Comparison of ENCODE assay signal across 8 cellular contexts in the genomic region with DNA sequence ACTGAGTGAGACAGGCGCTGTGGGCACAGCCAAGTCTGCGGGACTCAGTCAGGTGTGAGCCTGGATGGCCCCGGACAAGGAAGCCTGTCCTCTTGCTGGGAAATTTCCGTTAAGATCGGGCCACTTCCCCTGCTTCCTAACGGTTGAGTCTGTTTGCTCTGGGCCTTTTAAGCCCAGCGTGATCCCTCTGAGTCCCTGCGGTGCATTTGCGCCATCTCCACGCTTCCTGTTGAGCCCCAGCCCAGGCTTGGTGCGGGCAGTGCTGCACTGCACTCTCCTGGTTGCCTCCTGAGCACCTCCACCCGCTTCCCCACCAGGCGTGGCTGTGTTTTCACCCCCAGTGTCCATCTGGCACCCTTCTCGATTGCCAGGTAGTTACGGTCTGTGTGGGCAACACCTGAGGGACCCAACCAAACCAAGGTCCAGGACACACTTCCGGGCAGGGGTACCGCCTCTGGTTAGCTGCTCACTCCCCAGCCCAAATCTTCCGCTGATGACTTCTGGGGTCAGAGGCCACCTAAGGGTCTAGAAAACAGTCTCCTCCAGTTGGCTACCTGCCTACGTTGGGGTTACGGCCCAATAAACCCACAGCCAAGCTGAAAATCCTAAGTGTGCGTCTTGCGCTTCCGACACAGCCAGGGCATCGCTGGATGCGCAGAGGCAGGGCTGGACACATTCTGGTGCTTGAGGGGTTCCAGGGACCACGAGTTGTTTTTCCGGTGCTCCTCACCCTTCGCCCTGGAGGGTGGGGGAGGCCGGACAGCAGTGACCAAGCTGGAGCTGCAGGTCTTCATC. TPM values are rescaled to one million over a fixed set of nuclear protein-coding genes. Genes with fewer than 3 reads are reported as not detected.
DNase-seq lines count a peak whose midpoint lies in the region; ATAC-seq, FAIRE-seq and TF ChIP-seq lines count a peak whose summit lies in the region.

No MANE protein-coding gene starts in this region.

- TF ChIP-seq RAD21 in H1 (IDR thresholded peaks at IDR 0.05 in 1 of 2, conservative IDR thresholded peaks at IDR 0.05 in 1 of 2; ENCODE audit: low read depth in 2 of 2, low read length in 2 of 2), result no peak

- H3K4me1 ChIP-seq in cardiac muscle cell (ENCODE audit: low read depth), result peaks cover 20% of the 10 kb centered on the region
- peaks cover 0 to 24% (median 18%) of the 10 kb centered on the region in 4 experiments; a peak in 5 of 7 replicates for H3K4me1 ChIP-seq in H1 (replicated peaks in 1 of 4; ENCODE audit: control insufficient read depth in 3 of 4, insufficient read depth in 4 of 4, low read length in 3 of 4)
- peaks cover 30% of the 10 kb centered on the region for H3K4me1 ChIP-seq in parathyroid adenoma

- H2AFZ ChIP-seq in H1 (ENCODE audit: low read length) (no peak overlapping the region), parathyroid adenoma (peak overlapping the region; percentile 29)

- POLR2A ChIA-PET in RWPE1 (lab: Yijun Ruan, JAX; ENCODE audit: low non-redundant PET) (interaction anchor here (0.7 kb wide), 2 partner anchors 10 to 113 kb away, joined by 4 to 6 read pairs; no protein-coding TSS in a partner anchor), H1 (lab: Charles Lee; ENCODE audit: partially characterized antibody) (interaction anchor here (0.7 to 25.9 kb wide), 7 partner anchors 2 to 217 kb away, joined by 3 to 436 read pairs (median 7); a partner anchor contains a TSS)

- H3K36me3 ChIP-seq in cardiac muscle cell (peaks cover 18% of the 10 kb centered on the region), H1 (ENCODE audit: control insufficient read depth in 2 of 4, insufficient read depth in 4 of 4, low read length in 3 of 4) (peaks cover 14 to 21% (median 17%) of the 10 kb centered on the region in 4 experiments), parathyroid adenoma (ENCODE audit: control insufficient read depth, insufficient read depth, low read length) (no peaks in the 10 kb centered on the region)

- H3K4me2 ChIP-seq in H1 (ENCODE audit: insufficient read depth in 1 of 2, low read depth in 2 of 2, low read length in 2 of 2) (peak overlapping the region; percentile 87 to 96), parathyroid adenoma (ENCODE audit: low read length) (peak overlapping the region; percentile 68)

- H2BK12ac ChIP-seq in H1 (ENCODE audit: low read depth, low read length), result peak overlapping the region; percentile 78

- H3K27me3 ChIP-seq in cardiac muscle cell (no peaks in the 10 kb centered on the region), H1 (replicated peaks in 1 of 4; ENCODE audit: control insufficient read depth in 3 of 4, extremely low read depth in 1 of 4, insufficient read depth in 3 of 4, low read length in 3 of 4) (no peaks in the 10 kb centered on the region; a peak in 2 of 7 replicates), parathyroid adenoma (ENCODE audit: control insufficient read depth, insufficient read depth, low read length) (no peaks in the 10 kb centered on the region)

- H4K91ac ChIP-seq in H1 (replicated peaks; ENCODE audit: insufficient read length, low read length), result peak overlapping the region; percentile 61

- TF ChIP-seq EP300 in H1 (IDR thresholded peaks at IDR 0.05; ENCODE audit: borderline replicate concordance in 1 of 2, low read depth in 2 of 2, low read length in 2 of 2), result no peak

- H2BK20ac ChIP-seq in H1 (ENCODE audit: low read length), result no peak overlapping the region

- peak overlapping the region; percentile 72 for H4K8ac ChIP-seq in H1 (ENCODE audit: extremely low read depth, insufficient read depth, low read length)

- no peak for FAIRE-seq in H1 (lab: Jason Lieb, UNC)

- H3K9ac ChIP-seq in H1 (replicated peaks in 1 of 4; ENCODE audit: extremely low read depth in 1 of 4, low read depth in 3 of 4, low read length in 3 of 4) (peak overlapping the region in 2 of 4 experiments; percentile 2 to 35; a peak in 3 of 7 replicates), parathyroid adenoma (no peak overlapping the region)

- no peak for TF ChIP-seq CTCF in cardiac muscle cell (IDR thresholded peaks at IDR 0.05; ENCODE audit: low read depth, low read length)
- TF ChIP-seq CTCF in RWPE1 (conservative IDR thresholded peaks at IDR 0.05; ENCODE audit: low read depth), result no peak
- no peak for TF ChIP-seq CTCF in H1 (IDR thresholded peaks at IDR 0.05; ENCODE audit: control extremely low read depth in 1 of 3, insufficient read depth in 1 of 3, low read depth in 1 of 3, low read length in 3 of 3)
- TF ChIP-seq CTCF in parathyroid adenoma (IDR thresholded peaks at IDR 0.05), result no peak

- H3K4me3 ChIP-seq in cardiac muscle cell (peak overlapping the region; percentile 89), H1 (ENCODE audit: extremely low read depth in 1 of 4, insufficient read depth in 2 of 4, low read depth in 3 of 4, low read length in 4 of 4) (peak overlapping the region; percentile 43 to 86 (median 60); a peak in 7 of 8 replicates), parathyroid adenoma (ENCODE audit: low read depth, low read length) (peak overlapping the region; percentile 46)

- 0 out of 2 replicates have a peak overlapping the region, but pooled peaks have one; percentile 10 for H2AK5ac ChIP-seq in H1 (ENCODE audit: low read depth, low read length)

- H3K9me3 ChIP-seq in cardiac muscle cell (ENCODE audit: low read depth) (no peaks in the 10 kb centered on the region), H1 (ENCODE audit: insufficient read depth in 2 of 2, low read depth in 1 of 2, low read length in 1 of 2) (no peaks in the 10 kb centered on the region), parathyroid adenoma (ENCODE audit: control insufficient read depth, low read length) (no peaks in the 10 kb centered on the region)

- H4K5ac ChIP-seq in H1 (ENCODE audit: insufficient read length, low read depth, low read length), result peak overlapping the region; percentile 16

- DNase-seq in cardiac muscle cell (ENCODE audit: low read depth in 1 of 2, low spot score in 1 of 2) (peak in 1 of 2 donors; percentile 33), Right ventricle myocardium inferior (ENCODE audit: missing footprints) (no peak), RWPE1 (ENCODE audit: low spot score) (no peak), H1 (ENCODE audit: low read depth in 1 of 2, low spot score in 2 of 2) (peak in 1 of 2 experiments; percentile 77), glomerular visceral epithelial cell (ENCODE audit: extremely low spot score) (no peak), amygdala (lab: John Stamatoyannopoulos, UW) (no peak)

- intact Hi-C loops in Right ventricle myocardium inferior (cut with DNase I), result no loop called here

- no peak overlapping the region for H3K56ac ChIP-seq in H1 (replicated peaks; ENCODE audit: insufficient read length, low read depth, low read length)

- peak overlapping the region; percentile 54; the same call in 1 of the 2 replicates for H2BK5ac ChIP-seq in H1 (ENCODE audit: low read depth, low read length)

- H3K79me1 ChIP-seq in H1 (ENCODE audit: low read depth, low read length), result peaks cover 10% of the 10 kb centered on the region

- peak overlapping the region; percentile 18 for H2BK120ac ChIP-seq in H1 (replicated peaks; ENCODE audit: low read depth, low read length)

- H2BK15ac ChIP-seq in H1 (ENCODE audit: low read length), result peak overlapping the region; percentile 84

- 13% methylated on average over 29 of the region's 29 CpGs; no CpG with 5 or more reads in 1 of the 2 experiments for WGBS in H1 (ENCODE audit: extremely low coverage in 1 of 2, insufficient coverage in 1 of 2, insufficient read length in 1 of 2, insufficient replicate concordance in 2 of 2, low coverage in 1 of 2, low lambda C conversion rate in 2 of 2, missing lambda C conversion rate in 1 of 2), 2 experiments

- H3K79me2 ChIP-seq in H1 (ENCODE audit: control insufficient read depth in 1 of 2, insufficient read depth in 2 of 2, low read length in 2 of 2) (peaks cover 0 to 8% of the 10 kb centered on the region in 2 experiments; a peak in 1 of 4 replicates), parathyroid adenoma (peaks cover 14% of the 10 kb centered on the region)

- ATAC-seq in Right ventricle myocardium inferior (no peak), GM21423 (IDR thresholded peaks at IDR 0.05; ENCODE audit: unreplicated experiment) (no peak)

- H3K4ac ChIP-seq in H1 (replicated peaks; ENCODE audit: insufficient read length, low read depth, low read length), result peak overlapping the region; percentile 24

- peak in 1 of 2 experiments; percentile 27; a peak in 1 of 3 replicates for TF ChIP-seq POLR2A in H1 (IDR thresholded peaks at IDR 0.05; ENCODE audit: control extremely low read depth in 1 of 2, low read depth in 2 of 2, low read length in 2 of 2)

- H3K14ac ChIP-seq in H1 (ENCODE audit: insufficient read length), result no peak overlapping the region

- H4K20me1 ChIP-seq in H1 (replicated peaks in 1 of 2; ENCODE audit: control insufficient read depth in 1 of 2, insufficient read depth in 2 of 2, low read length in 2 of 2), result peaks cover 5 to 16% of the 10 kb centered on the region in 2 experiments

- CTCF ChIA-PET in RWPE1 (lab: Yijun Ruan, JAX) (interaction anchor here (0.6 kb wide), 1 partner anchor 229 kb away, joined by 3 read pairs; no protein-coding TSS in a partner anchor), H1 (lab: Charles Lee; ENCODE audit: partially characterized antibody) (interaction anchor here (0.6 to 1.5 kb wide), 3 partner anchors 20 to 35 kb away, joined by 3 to 6 read pairs (median 5); no protein-coding TSS in a partner anchor)

- H3K27ac ChIP-seq in cardiac muscle cell (no peak overlapping the region), RWPE1 (peak overlapping the region; percentile 89), H1 (ENCODE audit: low read depth, low read length) (no peak overlapping the region), parathyroid adenoma (peak overlapping the region; percentile 67)

- peak overlapping the region; percentile 97 for H3K18ac ChIP-seq in H1 (ENCODE audit: extremely low read depth, low read length)

- peaks cover 20% of the 10 kb centered on the region for H3K23me2 ChIP-seq in H1 (ENCODE audit: low read depth, low read length)

- H3K23ac ChIP-seq in H1 (ENCODE audit: insufficient read length), result no peak overlapping the region

RNA-seq across cellular contexts. Expression of a gene that starts 1.4 kb away (rescaled TPM):
- 29.3 and 38.5 TPM in 2 replicates for total RNA-seq in cardiac muscle cell
- polyA plus RNA-seq in cardiac muscle cell, result 34.9 and 52.2 TPM in 2 replicates
- 7.4 TPM for total RNA-seq in Right ventricle myocardium inferior
- 22.2 and 25.3 TPM in 2 replicates for total RNA-seq in H1 (2021; fragmentation: NEBNext Ultra II Directional; extraction: Animal tissue kit (Norgen Biotek cat#: 25700))
- 43.0 and 60.9 TPM in 2 replicates for polyA plus RNA-seq in H1 (2011; rRNA removed)
- polyA plus RNA-seq in H1 (2011; cell fraction: cytosol; rRNA removed), result 30.8 TPM
- polyA plus RNA-seq in H1 (2011; cell fraction: nucleus; rRNA removed), result 77.5 TPM
- 14.8 to 29.0 TPM (median 26.6 TPM) in 4 replicates for polyA plus RNA-seq in H1 (2012, experiment 1 of 2)
- polyA plus RNA-seq in H1 (2012, experiment 2 of 2), result 33.3 TPM
- polyA plus RNA-seq in H1 (2013, experiment 1 of 2), result 19.0 TPM
- polyA plus RNA-seq in H1 (2013, experiment 2 of 2), result 20.0 TPM
- polyA minus RNA-seq in H1 (2011; rRNA and poly(A)+ RNA removed), result 11.7 and 14.2 TPM in 2 replicates
- 14.8 TPM for polyA minus RNA-seq in H1 (2011; cell fraction: cytosol; rRNA and poly(A)+ RNA removed)
- 24.0 TPM for polyA minus RNA-seq in H1 (2011; cell fraction: nucleus; rRNA and poly(A)+ RNA removed)

RNA-seq across cellular contexts. Expression of a gene that starts 7.5 kb away (rescaled TPM):
- total RNA-seq in cardiac muscle cell (45.0 and 47.5 TPM in 2 replicates), Right ventricle myocardium inferior (177 TPM)
- polyA plus RNA-seq in cardiac muscle cell (187 and 222 TPM in 2 replicates), H1 (2011; rRNA removed) (141 and 190 TPM in 2 replicates)
- total RNA-seq in H1 (2021; fragmentation: NEBNext Ultra II Directional; extraction: Animal tissue kit (Norgen Biotek cat#: 25700)), result 120 and 131 TPM in 2 replicates
- polyA plus RNA-seq in H1 (2011; cell fraction: cytosol; rRNA removed), result 185 TPM
- 144 TPM for polyA plus RNA-seq in H1 (2011; cell fraction: nucleus; rRNA removed)
- polyA plus RNA-seq in H1 (2012, experiment 1 of 2), result 66.6 to 148 TPM (median 135 TPM) in 4 replicates
- polyA plus RNA-seq in H1 (2012, experiment 2 of 2), result 172 TPM
- 97.0 TPM for polyA plus RNA-seq in H1 (2013, experiment 1 of 2)
- 97.1 TPM for polyA plus RNA-seq in H1 (2013, experiment 2 of 2)
- polyA minus RNA-seq in H1 (2011; rRNA and poly(A)+ RNA removed), result 40.8 and 41.6 TPM in 2 replicates
- polyA minus RNA-seq in H1 (2011; cell fraction: cytosol; rRNA and poly(A)+ RNA removed), result 51.5 TPM
- polyA minus RNA-seq in H1 (2011; cell fraction: nucleus; rRNA and poly(A)+ RNA removed), result 46.7 TPM

RNA-seq across cellular contexts. Expression of a gene that starts 26.9 kb away (rescaled TPM):
- total RNA-seq in cardiac muscle cell, result 86.1 and 107 TPM in 2 replicates
- polyA plus RNA-seq in cardiac muscle cell, result 108 and 109 TPM in 2 replicates
- 36.6 TPM for total RNA-seq in Right ventricle myocardium inferior
- total RNA-seq in H1 (2021; fragmentation: NEBNext Ultra II Directional; extraction: Animal tissue kit (Norgen Biotek cat#: 25700)), result 78.8 and 80.8 TPM in 2 replicates
- polyA plus RNA-seq in H1 (2011; rRNA removed), result 99.7 and 144 TPM in 2 replicates
- 68.0 TPM for polyA plus RNA-seq in H1 (2011; cell fraction: cytosol; rRNA removed)
- 334 TPM for polyA plus RNA-seq in H1 (2011; cell fraction: nucleus; rRNA removed)
- 65.1 to 84.3 TPM (median 78.3 TPM) in 4 replicates for polyA plus RNA-seq in H1 (2012, experiment 1 of 2)
- 54.5 TPM for polyA plus RNA-seq in H1 (2012, experiment 2 of 2)
- 39.6 TPM for polyA plus RNA-seq in H1 (2013, experiment 1 of 2)
- polyA plus RNA-seq in H1 (2013, experiment 2 of 2), result 35.7 TPM
- polyA minus RNA-seq in H1 (2011; rRNA and poly(A)+ RNA removed), result 71.4 and 95.1 TPM in 2 replicates
- polyA minus RNA-seq in H1 (2011; cell fraction: cytosol; rRNA and poly(A)+ RNA removed), result 67.2 TPM
- polyA minus RNA-seq in H1 (2011; cell fraction: nucleus; rRNA and poly(A)+ RNA removed), result 69.8 TPM

RNA-seq across cellular contexts. Expression of a gene that starts 27.1 kb away (rescaled TPM):
- total RNA-seq in cardiac muscle cell, result 44.3 and 58.3 TPM in 2 replicates
- 92.0 and 109 TPM in 2 replicates for polyA plus RNA-seq in cardiac muscle cell
- 11.9 TPM for total RNA-seq in Right ventricle myocardium inferior
- 37.0 and 41.8 TPM in 2 replicates for total RNA-seq in H1 (2021; fragmentation: NEBNext Ultra II Directional; extraction: Animal tissue kit (Norgen Biotek cat#: 25700))
- 60.8 and 64.2 TPM in 2 replicates for polyA plus RNA-seq in H1 (2011; rRNA removed)
- polyA plus RNA-seq in H1 (2011; cell fraction: cytosol; rRNA removed), result 84.9 TPM
- polyA plus RNA-seq in H1 (2011; cell fraction: nucleus; rRNA removed), result 30.5 TPM
- 48.9 to 59.9 TPM (median 53.7 TPM) in 4 replicates for polyA plus RNA-seq in H1 (2012, experiment 1 of 2)
- 39.8 TPM for polyA plus RNA-seq in H1 (2012, experiment 2 of 2)
- 40.1 TPM for polyA plus RNA-seq in H1 (2013, experiment 1 of 2)
- polyA plus RNA-seq in H1 (2013, experiment 2 of 2), result 41.3 TPM
- polyA minus RNA-seq in H1 (2011; rRNA and poly(A)+ RNA removed), result 31.9 and 34.2 TPM in 2 replicates
- polyA minus RNA-seq in H1 (2011; cell fraction: cytosol; rRNA and poly(A)+ RNA removed), result 15.9 TPM
- polyA minus RNA-seq in H1 (2011; cell fraction: nucleus; rRNA and poly(A)+ RNA removed), result 18.6 TPM

RNA-seq across cellular contexts. Expression of a gene that starts 44.2 kb away (rescaled TPM):
- total RNA-seq in cardiac muscle cell (16.9 and 20.1 TPM in 2 replicates), Right ventricle myocardium inferior (6.1 TPM)
- polyA plus RNA-seq in cardiac muscle cell (23.2 and 23.4 TPM in 2 replicates), H1 (2011; rRNA removed) (17.6 and 23.3 TPM in 2 replicates)
- 38.6 and 39.8 TPM in 2 replicates for total RNA-seq in H1 (2021; fragmentation: NEBNext Ultra II Directional; extraction: Animal tissue kit (Norgen Biotek cat#: 25700))
- 28.0 TPM for polyA plus RNA-seq in H1 (2011; cell fraction: cytosol; rRNA removed)
- 24.2 TPM for polyA plus RNA-seq in H1 (2011; cell fraction: nucleus; rRNA removed)
- polyA plus RNA-seq in H1 (2012, experiment 1 of 2), result 38.1 to 44.2 TPM (median 40.1 TPM) in 4 replicates
- 19.9 TPM for polyA plus RNA-seq in H1 (2012, experiment 2 of 2)
- polyA plus RNA-seq in H1 (2013, experiment 1 of 2), result 40.4 TPM
- 44.2 TPM for polyA plus RNA-seq in H1 (2013, experiment 2 of 2)
- polyA minus RNA-seq in H1 (2011; rRNA and poly(A)+ RNA removed), result 3.2 and 4.4 TPM in 2 replicates
- polyA minus RNA-seq in H1 (2011; cell fraction: cytosol; rRNA and poly(A)+ RNA removed), result 8.4 TPM
- polyA minus RNA-seq in H1 (2011; cell fraction: nucleus; rRNA and poly(A)+ RNA removed), result 9.5 TPM

Comparison
In these comparisons a context has a peak if more than half of its experiments do, and no peak if none do; other contexts are left out.
1. H3K27ac ChIP-seq: peak in RWPE1 (single experiment) and parathyroid adenoma (single experiment); none in cardiac muscle cell (single experiment) and H1 (single experiment).
2. Peak in every context shown above with its lines, with median percentiles within 50 percentile points of each other: H3K4me3 ChIP-seq.